Comparison of ENCODE assay signal across 24 cellular contexts in the genomic region with DNA sequence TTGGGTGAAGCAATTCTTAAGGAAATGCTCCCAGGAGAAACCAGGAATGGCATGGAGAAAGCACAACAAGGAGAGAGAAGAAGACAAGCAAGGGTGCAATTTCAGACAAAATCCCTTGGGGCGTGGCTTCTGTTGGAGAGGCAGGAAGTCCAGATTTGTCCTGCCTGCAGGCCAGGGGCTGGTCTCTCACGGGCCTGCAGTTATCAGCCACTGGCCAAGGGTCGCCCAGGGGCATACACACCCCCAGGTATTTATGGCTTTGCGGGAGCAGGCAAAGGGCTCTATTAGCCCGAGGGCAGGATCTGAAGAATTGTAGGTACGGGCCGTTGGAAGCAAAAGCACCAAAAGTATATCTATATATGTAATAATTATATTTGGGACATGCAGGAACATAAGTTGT.
DNase-seq lines count a peak whose midpoint lies in the region; ATAC-seq and TF ChIP-seq lines count a peak whose summit lies in the region.
"Had no signal": no experiment of that assay in that cellular context is flagged by ENCODE, and none has a peak within 500 bp of the region (broad histone marks: within the 10 kb centered on the region; RNA-seq: fewer than 3 reads in every experiment).

No MANE protein-coding gene starts in this region.

- no peaks in the 10 kb centered on the region for H4K20me1 ChIP-seq in BLaER1

- H3K27me3 Mint-ChIP-seq in nephron (ENCODE audit: low read depth) = no peaks in the 10 kb centered on the region

- no peak for TF ChIP-seq CTCF in nephron (IDR thresholded peaks at IDR 0.05; ENCODE audit: unreplicated experiment in 3 of 3)

- H3K4me3 ChIP-seq in BLaER1 = no peak overlapping the region
- no peak overlapping the region for H3K4me3 ChIP-seq in SJCRH30
- H3K4me3 ChIP-seq: GM12878, K562, MG63 had no signal

- H3K36me3 ChIP-seq in BLaER1 (no peaks in the 10 kb centered on the region), SJCRH30 (no peaks in the 10 kb centered on the region)
- H3K36me3 ChIP-seq: MG63 had no signal

- H3K4me1 ChIP-seq in BLaER1 = peaks cover 31% of the 10 kb centered on the region
- no peaks in the 10 kb centered on the region for H3K4me1 ChIP-seq in SJCRH30

- H3K27ac Mint-ChIP-seq in nephron = peak overlapping the region in 2 of 3 experiments; percentile 10 to 20
- H3K27ac Mint-ChIP-seq: B cell had no signal

- peaks cover 2% of the 10 kb centered on the region for H3K9me3 Mint-ChIP-seq in nephron

- H3K9me3 ChIP-seq in BLaER1 (no peaks in the 10 kb centered on the region), SJCRH30 (replicated peaks) (peaks cover 6% of the 10 kb centered on the region; the same call in 1 of the 2 replicates)
- H3K9me3 ChIP-seq: MG63 had no signal

- no peak for ATAC-seq in HG02840 (IDR thresholded peaks at IDR 0.05; ENCODE audit: low FRiP score, unreplicated experiment)
- ATAC-seq in left lobe of liver = no peak
- ATAC-seq: GM12878, K562, PC-3, SK-N-SH treated with all-trans-retinoic acid at 6 μM for 48 hours had no signal

- H3K36me3 Mint-ChIP-seq in nephron (ENCODE audit: low read depth) = no peaks in the 10 kb centered on the region

- peaks cover 50% of the 10 kb centered on the region for H3K4me1 Mint-ChIP-seq in nephron

- peak; percentile 69 for DNase-seq in HuH-7 (ENCODE audit: low spot score)
- peak; percentile 15 to 21 for DNase-seq in SJCRH30
- no peak for DNase-seq in activated CD4-positive, alpha-beta T cell treated with anti-CD3 and anti-CD28 coated beads, Interleukin-2, amount 50 U/mL, for 4 hours
- DNase-seq in left lobe of liver (ENCODE audit: low spot score) = no peak
- DNase-seq: GDM1; HCEC 1CT; Kasumi-1; MG63; NCI-H1105 treated with DMSO at 0.1 percent for 48 hours; NCI-H1694; NCI-H2029 treated with DMSO at 0.1 percent for 48 hours; NCI-H446 treated with DMSO at 0.1 percent for 48 hours; NCI-H526; NCI-H82; NK-92 treated with Interleukin-12 subunit alpha and Interleukin-12 subunit beta, amount 100 ng/mL, for 24 hours; PC-3 had no signal

- H3K27me3 ChIP-seq in BLaER1 = no peaks in the 10 kb centered on the region
- H3K27me3 ChIP-seq in SJCRH30 = peaks cover 6% of the 10 kb centered on the region
- H3K27me3 ChIP-seq: MG63 had no signal

- H3K27ac ChIP-seq in BLaER1 (no peak overlapping the region), SJCRH30 (no peak overlapping the region)
- H3K27ac ChIP-seq: 22Rv1 had no signal

- no peak overlapping the region for H3K4me3 Mint-ChIP-seq in nephron
- H3K4me3 Mint-ChIP-seq: B cell had no signal

- no peak overlapping the region for H3K9ac ChIP-seq in BLaER1

- peak overlapping the region; percentile 47 for H3K4me2 ChIP-seq in BLaER1

Comparison
In these comparisons a context has a peak if more than half of its experiments do, and no peak if none do; other contexts are left out.
1. DNase-seq: peak in HuH-7 (single experiment) and SJCRH30 (2 of 2); none in activated CD4-positive, alpha-beta T cell treated with anti-CD3 and anti-CD28 coated beads, Interleukin-2, amount 50 U/mL, for 4 hours (0 of 2) and left lobe of liver (single experiment).